ENCODE assay signal across 8 cellular contexts in the genomic region with DNA sequence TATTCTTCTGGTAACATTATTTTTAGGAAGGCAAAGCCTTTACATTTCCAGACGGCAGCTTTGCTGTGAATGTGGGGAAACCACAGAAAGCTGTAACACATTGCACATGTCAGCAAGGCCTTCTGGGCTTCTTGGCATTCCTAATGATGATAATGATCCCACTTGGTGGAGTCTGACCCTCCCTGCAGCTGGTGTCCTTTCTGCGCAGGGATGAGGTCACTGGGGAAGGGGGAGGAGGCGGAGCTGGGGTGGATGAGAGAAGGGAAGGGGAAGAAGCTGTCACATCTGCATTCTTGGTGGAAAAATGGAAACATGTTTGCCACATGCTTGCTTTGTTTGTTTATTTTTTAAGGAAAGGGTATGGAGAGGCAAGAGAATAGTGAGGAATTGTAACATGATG.
DNase-seq lines count a peak whose midpoint lies in the region; ATAC-seq and TF ChIP-seq lines count a peak whose summit lies in the region.
"Had no signal": no experiment of that assay in that cellular context is flagged by ENCODE, and none has a peak within 500 bp of the region (broad histone marks: within the 10 kb centered on the region; RNA-seq: fewer than 3 reads in every experiment).

No MANE protein-coding gene starts in this region.

- TF ChIP-seq EP300 in suprapubic skin (IDR thresholded peaks at IDR 0.05) = no peak

- no peak overlapping the region for H3K27ac ChIP-seq in suprapubic skin

- H3K9me3 ChIP-seq in suprapubic skin = no peaks in the 10 kb centered on the region

- TF ChIP-seq POLR2A in suprapubic skin (IDR thresholded peaks at IDR 0.05) = no peak

- peaks cover 78% of the 10 kb centered on the region for H3K4me1 Mint-ChIP-seq in HFFc6 (ENCODE audit: low read depth)
- H3K4me1 Mint-ChIP-seq in activated naive CD8-positive, alpha-beta T cell treated with anti-CD3 and anti-CD28 coated beads, Interleukin-2, amount 50 U/mL, for 24 hours = peaks cover 34% of the 10 kb centered on the region

- no peaks in the 10 kb centered on the region for H3K27me3 Mint-ChIP-seq in HFFc6 (ENCODE audit: insufficient read depth)
- H3K27me3 Mint-ChIP-seq in activated naive CD8-positive, alpha-beta T cell treated with anti-CD3 and anti-CD28 coated beads, Interleukin-2, amount 50 U/mL, for 24 hours = no peaks in the 10 kb centered on the region

- ATAC-seq in left colon (no peak), HG02610 (IDR thresholded peaks at IDR 0.05; ENCODE audit: unreplicated experiment) (no peak)
- no peak for ATAC-seq in stimulated activated naive CD8-positive, alpha-beta T cell treated with anti-CD3 and anti-CD28 coated beads, Interleukin-15, Interleukin-2, amounts not matched to agents 100 U/mL and 50 U/mL, for 24 hours
- ATAC-seq in activated naive CD8-positive, alpha-beta T cell treated with anti-CD3 and anti-CD28 coated beads, Interleukin-2, amount 50 U/mL, for 24 hours = no peak

- 48% methylated on average over 3 of the region's 3 CpGs for WGBS in suprapubic skin

- H3K9me3 Mint-ChIP-seq in HFFc6 = no peaks in the 10 kb centered on the region
- no peaks in the 10 kb centered on the region for H3K9me3 Mint-ChIP-seq in activated naive CD8-positive, alpha-beta T cell treated with anti-CD3 and anti-CD28 coated beads, Interleukin-2, amount 50 U/mL, for 24 hours

- no peaks in the 10 kb centered on the region for H3K36me3 ChIP-seq in suprapubic skin

- DNase-seq in HFFc6 (peak; percentile 76), brain pericyte (ENCODE audit: low read depth, low spot score) (peak; percentile 84), left colon (peak; percentile 36 to 62), suprapubic skin (ENCODE audit: low spot score in 2 of 2) (peak; percentile 81 to 84)
- DNase-seq in stimulated activated naive CD8-positive, alpha-beta T cell treated with anti-CD3 and anti-CD28 coated beads, Interleukin-15, Interleukin-2, amounts not matched to agents 100 U/mL and 50 U/mL, for 24 hours = no peak
- DNase-seq in activated naive CD8-positive, alpha-beta T cell treated with anti-CD3 and anti-CD28 coated beads, Interleukin-2, amount 50 U/mL, for 24 hours = no peak
- DNase-seq: activated CD4-positive, alpha-beta T cell treated with anti-CD3 and anti-CD28 coated beads, Interleukin-2, amount 50 U/mL, for 4 hours had no signal

- intact Hi-C loops in left colon (cut with DNase I, micrococcal nuclease) = loop anchor here in 1 of 2 donors (10.0 kb wide), 1 partner anchor 201 kb away; no protein-coding TSS in a partner anchor

- no peaks in the 10 kb centered on the region for H3K27me3 ChIP-seq in suprapubic skin

- H3K4me3 Mint-ChIP-seq in HFFc6 = peak overlapping the region; percentile 42
- H3K4me3 Mint-ChIP-seq in activated naive CD8-positive, alpha-beta T cell treated with anti-CD3 and anti-CD28 coated beads, Interleukin-2, amount 50 U/mL, for 24 hours = no peak overlapping the region

- H3K4me1 ChIP-seq in suprapubic skin = peaks cover 54% of the 10 kb centered on the region

- TF ChIP-seq CTCF in HFFc6 (IDR thresholded peaks at IDR 0.05) (no peak), suprapubic skin (IDR thresholded peaks at IDR 0.05) (no peak)

- peak overlapping the region; percentile 47; the same call in 1 of the 2 replicates for H3K27ac Mint-ChIP-seq in HFFc6
- no peak overlapping the region for H3K27ac Mint-ChIP-seq in activated naive CD8-positive, alpha-beta T cell treated with anti-CD3 and anti-CD28 coated beads, Interleukin-2, amount 50 U/mL, for 24 hours

- H3K4me3 ChIP-seq in suprapubic skin = no peak overlapping the region

- 0 out of 2 replicates have a peak, but pooled peaks cover 4% of the 10 kb centered on the region for H3K36me3 Mint-ChIP-seq in HFFc6 (ENCODE audit: low read depth)
- H3K36me3 Mint-ChIP-seq in activated naive CD8-positive, alpha-beta T cell treated with anti-CD3 and anti-CD28 coated beads, Interleukin-2, amount 50 U/mL, for 24 hours (ENCODE audit: low read depth) = peaks cover 4% of the 10 kb centered on the region

Comparison
In these comparisons a context has a peak if more than half of its experiments do, and no peak if none do; other contexts are left out.
1. DNase-seq: peak in HFFc6 (single experiment), brain pericyte (single experiment), left colon (2 of 2) and suprapubic skin (2 of 2); none in stimulated activated naive CD8-positive, alpha-beta T cell treated with anti-CD3 and anti-CD28 coated beads, Interleukin-15, Interleukin-2, amounts not matched to agents 100 U/mL and 50 U/mL, for 24 hours (single experiment) and activated naive CD8-positive, alpha-beta T cell treated with anti-CD3 and anti-CD28 coated beads, Interleukin-2, amount 50 U/mL, for 24 hours (single experiment).